14 cellular contexts compared by ENCODE assay signal in the genomic region with DNA sequence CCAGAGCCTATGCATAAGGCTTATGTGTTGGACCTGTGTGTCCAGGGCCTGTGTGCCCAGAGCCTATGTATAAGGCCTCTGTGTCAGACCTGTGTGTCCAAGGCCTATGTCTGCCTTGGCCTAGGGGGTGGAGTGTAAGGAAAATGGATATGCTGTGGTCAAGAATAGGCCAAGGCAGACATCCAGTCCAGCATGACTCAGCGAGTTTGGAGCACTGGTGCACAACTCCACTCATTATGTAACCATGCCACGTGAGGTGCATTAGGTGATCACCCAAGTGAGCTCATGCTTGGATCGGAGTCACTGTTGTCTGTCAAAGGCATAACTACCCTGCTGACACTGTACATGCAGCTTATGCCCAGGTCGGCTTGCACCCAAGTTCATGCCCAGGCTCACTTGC.
DNase-seq lines count a peak whose midpoint lies in the region; ATAC-seq, FAIRE-seq and TF ChIP-seq lines count a peak whose summit lies in the region.
"Had no signal": no experiment of that assay in that cellular context is flagged by ENCODE, and none has a peak within 500 bp of the region (broad histone marks: within the 10 kb centered on the region; RNA-seq: fewer than 3 reads in every experiment).

No MANE protein-coding gene starts in this region.

- H3K4me1 ChIP-seq in HepG2 (ENCODE audit: insufficient read depth, low read length) (no peaks in the 10 kb centered on the region), BE2C (peaks cover 2% of the 10 kb centered on the region)
- H3K4me1 ChIP-seq: ascending aorta had no signal

- ATAC-seq in HepG2, result no peak
- no peak for ATAC-seq in HG02571 (IDR thresholded peaks at IDR 0.05; ENCODE audit: unreplicated experiment)
- no peak for ATAC-seq in GM18873 (IDR thresholded peaks at IDR 0.05; ENCODE audit: low FRiP score, unreplicated experiment)
- ATAC-seq: stimulated activated memory B cell treated with anti-CD40 and anti-IgM and Interleukin-4, amounts not matched to agents 10 μg/mL and 1 μg/mL and 100 μg/mL, for 72 hours had no signal

- H3K27ac ChIP-seq in HepG2 (ENCODE audit: extremely low read length, insufficient read depth, low read length), result no peak overlapping the region
- H3K27ac ChIP-seq: ascending aorta, C4-2B had no signal

- DNase-seq in AG08396 (ENCODE audit: low spot score) (peak; percentile 6), cerebellum (ENCODE audit: low spot score) (peak; percentile 6), HepG2 (ENCODE audit: low spot score) (no peak), BE2C (no peak), T-helper 2 cell (no peak)
- DNase-seq: glutamatergic neuron; NCI-H526 treated with DMSO at 0.1 percent for 48 hours; stimulated activated CD4-positive, alpha-beta T cell treated with anti-CD3 and anti-CD28 coated beads, Interleukin-12 subunit alpha, Interleukin-12 subunit beta, amount 100 ng/mL, for 4 hours had no signal

- no peaks in the 10 kb centered on the region for H4K20me1 ChIP-seq in HepG2 (ENCODE audit: insufficient read depth, low read length)

- TF ChIP-seq CTCF in HepG2 (CRISPR knock-in tag; IDR thresholded peaks at IDR 0.05), result no peak
- no peak for TF ChIP-seq CTCF in BE2C (IDR thresholded peaks at IDR 0.05; ENCODE audit: low read depth, low read length)

- FAIRE-seq in HepG2 (lab: Jason Lieb, UNC), result no peak

- H2AFZ ChIP-seq in HepG2 (ENCODE audit: low read length), result no peak overlapping the region

- H3K36me3 ChIP-seq in HepG2 (replicated peaks in 1 of 2; ENCODE audit: control insufficient read depth in 1 of 2, insufficient read depth in 2 of 2, low read length in 2 of 2) (no peaks in the 10 kb centered on the region), BE2C (no peaks in the 10 kb centered on the region)
- H3K36me3 ChIP-seq: ascending aorta had no signal

- H3K79me2 ChIP-seq in HepG2 (ENCODE audit: insufficient read depth, low read length), result no peaks in the 10 kb centered on the region

- H3K4me3 ChIP-seq in HepG2 (replicated peaks in 1 of 3; ENCODE audit: insufficient read depth in 1 of 3, low read depth in 2 of 3, low read length in 3 of 3) (no peak overlapping the region), BE2C (ENCODE audit: low read depth, low read length) (no peak overlapping the region)
- H3K4me3 ChIP-seq: ascending aorta had no signal

- CTCF ChIA-PET in HepG2 (lab: Yijun Ruan, JAX; ENCODE audit: low intra/inter-chr PET ratio, low total read pairs), result no interaction called here

- intact Hi-C loops in HepG2 (cut with micrococcal nuclease; ENCODE audit: unreplicated experiment), result no loop called here

- in situ Hi-C loops in HepG2 (cut with HindIII; ENCODE audit: extremely low pct_ligation_motif_present, low pct_unique_long_range_greater_than_20kb), result no loop called here

- H3K27me3 ChIP-seq in HepG2 (ENCODE audit: control insufficient read depth in 1 of 2, insufficient read depth in 2 of 2, low read length in 2 of 2) (no peaks in the 10 kb centered on the region), BE2C (no peaks in the 10 kb centered on the region)
- H3K27me3 ChIP-seq: ascending aorta had no signal

- WGBS in HepG2 (ENCODE audit: low lambda C conversion rate), result 78% methylated on average over 2 of the region's 4 CpGs

- TF ChIP-seq POLR2A in HepG2 (IDR thresholded peaks at IDR 0.05; ENCODE audit: insufficient read depth in 1 of 2, low read depth in 2 of 2, low read length in 2 of 2), result no peak

- TF ChIP-seq RAD21 in Ishikawa (IDR thresholded peaks at IDR 0.05; ENCODE audit: low read depth) (no peak), HepG2 (CRISPR knock-in tag; IDR thresholded peaks at IDR 0.05) (no peak)

- H3K9me3 ChIP-seq in HepG2 (ENCODE audit: low read length) (no peaks in the 10 kb centered on the region), BE2C (no peaks in the 10 kb centered on the region; the same call in 1 of the 2 replicates)
- H3K9me3 ChIP-seq: ascending aorta had no signal

- no peak for TF ChIP-seq EP300 in Ishikawa (IDR thresholded peaks at IDR 0.05; ENCODE audit: borderline replicate concordance)
- TF ChIP-seq EP300 in HepG2 (IDR thresholded peaks at IDR 0.05; ENCODE audit: low read depth in 2 of 2, low read length in 2 of 2), result no peak
- no peak for TF ChIP-seq EP300 in HepG2 (CRISPR knock-in tag; IDR thresholded peaks at IDR 0.05; ENCODE audit: borderline replicate concordance)

- BruUV-seq in HepG2 (replicated peaks; lab: Mats Ljungman, UMichigan), result no TSS peak

- POLR2A ChIA-PET in HepG2 (lab: Yijun Ruan, JAX), result no interaction called here

- H3K9ac ChIP-seq in HepG2 (ENCODE audit: insufficient read depth, low read depth, low read length), result no peak overlapping the region

- no peak overlapping the region for H3K4me2 ChIP-seq in HepG2 (ENCODE audit: low read depth, low read length)

TF ChIP-seq in Ishikawa, 13 proteins besides CTCF, POLR2A, EP300 and RAD21:
- TF ChIP-seq USF1 (IDR thresholded peaks at IDR 0.05), result peak; percentile 51
- TF ChIP-seq YY1 (IDR thresholded peaks at IDR 0.05; ENCODE audit: low read depth), result no peak
- TF ChIP-seq, protein P1, sequence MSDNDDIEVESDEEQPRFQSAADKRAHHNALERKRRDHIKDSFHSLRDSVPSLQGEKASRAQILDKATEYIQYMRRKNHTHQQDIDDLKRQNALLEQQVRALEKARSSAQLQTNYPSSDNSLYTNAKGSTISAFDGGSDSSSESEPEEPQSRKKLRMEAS (IDR thresholded peaks at IDR 0.05), result 0 out of 2 replicates have a peak, but pooled peaks have one; percentile 25
- TF ChIP-seq CREB1 (IDR thresholded peaks at IDR 0.05; ENCODE audit: low read depth), result no peak

TF ChIP-seq in HepG2, 621 proteins besides CTCF, POLR2A, EP300 and RAD21:
- TF ChIP-seq NFE2L2 (IDR thresholded peaks at IDR 0.05; ENCODE audit: low read length) (peak; percentile 75), ZNF879 (CRISPR knock-in tag; IDR thresholded peaks at IDR 0.05) (no peak), MAFK (conservative IDR thresholded peaks at IDR 0.05 in 1 of 2, IDR thresholded peaks at IDR 0.05 in 1 of 2; ENCODE audit: low read length in 2 of 2) (peak; percentile 16 to 18; a peak in 1 of 4 replicates)

Comparison
In these comparisons a context has a peak if more than half of its experiments do, and no peak if none do; other contexts are left out.
1. DNase-seq: peak in AG08396 (single experiment) and cerebellum (single experiment); none in HepG2 (single experiment), BE2C (single experiment) and T-helper 2 cell (0 of 5).